ENCODE assay signal across 18 cellular contexts in genomic region chr16:86784267-86784626, GRCh38.
A peak's percentile ranks its signal among the peaks of the same experiment; 100 is the strongest.
DNase-seq lines count a peak whose midpoint lies in the region; ATAC-seq and TF ChIP-seq lines count a peak whose summit lies in the region.
"Had no signal": no experiment of that assay in that cellular context is flagged by ENCODE, and none has a peak within 500 bp of the region (broad histone marks: within the 10 kb centered on the region; RNA-seq: fewer than 3 reads in every experiment).

No MANE protein-coding gene starts in this region.

- H3K9me3 ChIP-seq in skeletal muscle satellite cell (replicated peaks; ENCODE audit: low read length) (no peaks in the 10 kb centered on the region), SJCRH30 (replicated peaks) (no peaks in the 10 kb centered on the region), right cardiac atrium (ENCODE audit: control insufficient read depth, low read length) (no peaks in the 10 kb centered on the region)

- no peaks in the 10 kb centered on the region for H3K36me3 Mint-ChIP-seq in nephron progenitor cell (ENCODE audit: low read depth)

- H3K27ac Mint-ChIP-seq in nephron progenitor cell = no peak overlapping the region

- no peak for ATAC-seq in right cardiac atrium
- ATAC-seq: K562 had no signal

- H3K4me1 ChIP-seq in skeletal muscle satellite cell (ENCODE audit: control insufficient read depth, insufficient read depth, low read length) (peaks cover 16% of the 10 kb centered on the region), SJCRH30 (no peaks in the 10 kb centered on the region; the same call in 1 of the 2 replicates), right cardiac atrium (ENCODE audit: control insufficient read depth, insufficient read depth, low read length) (no peaks in the 10 kb centered on the region)

- WGBS in right cardiac atrium = 85% methylated on average over 10 of the region's 10 CpGs

- H3K27me3 ChIP-seq in skeletal muscle satellite cell (ENCODE audit: control insufficient read depth, insufficient read depth, low read length) (no peaks in the 10 kb centered on the region), SJCRH30 (no peaks in the 10 kb centered on the region), right cardiac atrium (ENCODE audit: control insufficient read depth, insufficient read depth) (no peaks in the 10 kb centered on the region)

- H3K4me1 Mint-ChIP-seq in nephron progenitor cell = peaks cover 47% of the 10 kb centered on the region

- H3K4me3 ChIP-seq in skeletal muscle satellite cell (ENCODE audit: low read length) = no peak overlapping the region
- H3K4me3 ChIP-seq in SJCRH30 = no peak overlapping the region
- H3K4me3 ChIP-seq in right cardiac atrium (ENCODE audit: low read length) = no peak overlapping the region
- H3K4me3 ChIP-seq: K562 had no signal

- TF ChIP-seq CTCF in RWPE1 (conservative IDR thresholded peaks at IDR 0.05; ENCODE audit: low read depth) (no peak), nephron progenitor cell (IDR thresholded peaks at IDR 0.05) (no peak)

- peaks cover 29% of the 10 kb centered on the region for H3K27me3 Mint-ChIP-seq in nephron progenitor cell (ENCODE audit: low read depth, poor library complexity)

- peak overlapping the region; percentile 82 for H3K27ac ChIP-seq in RWPE1
- no peak overlapping the region for H3K27ac ChIP-seq in SJCRH30
- H3K27ac ChIP-seq in right cardiac atrium (ENCODE audit: low read length) = no peak overlapping the region
- H3K27ac ChIP-seq: C4-2B had no signal

- DNase-seq in EH (ENCODE audit: low read depth) (peak; percentile 36), RWPE1 (ENCODE audit: low spot score) (no peak), fibroblast of gingiva (ENCODE audit: low read depth) (peak; percentile 70), SJCRH30 (no peak), OCI-M2 (lab: John Stamatoyannopoulos, UW; ENCODE audit: unreplicated experiment) (no peak), nephron progenitor cell (no peak), right cardiac atrium (no peak)
- DNase-seq: AML-193; DND-41; GDM1; GOT3; MV-4-11; NCI-H1694 treated with DMSO at 0.1 percent for 48 hours; NK-92 treated with Interleukin-12 subunit alpha and Interleukin-12 subunit beta, amount 100 ng/mL, for 24 hours; RPMI8226 had no signal

- no peaks in the 10 kb centered on the region for H3K9me3 Mint-ChIP-seq in nephron progenitor cell

- H3K4me2 ChIP-seq in skeletal muscle satellite cell (ENCODE audit: low read length) = peak overlapping the region; percentile 21

- H3K4me3 Mint-ChIP-seq in nephron progenitor cell = no peak overlapping the region

- POLR2A ChIA-PET in RWPE1 (lab: Yijun Ruan, JAX; ENCODE audit: low non-redundant PET) = no interaction called here

- H3K36me3 ChIP-seq in skeletal muscle satellite cell (ENCODE audit: insufficient read depth, low read length) = no peaks in the 10 kb centered on the region
- H3K36me3 ChIP-seq in SJCRH30 = no peaks in the 10 kb centered on the region

- CTCF ChIA-PET in RWPE1 (lab: Yijun Ruan, JAX) = no interaction called here

- no peak overlapping the region for H3K9ac ChIP-seq in skeletal muscle satellite cell (ENCODE audit: low read depth, low read length)

- intact Hi-C loops in right cardiac atrium (cut with DNase I) = no loop called here

Comparison
In these comparisons a context has a peak if more than half of its experiments do, and no peak if none do; other contexts are left out.
1. DNase-seq: peak in EH (single experiment) and fibroblast of gingiva (single experiment); none in RWPE1 (single experiment), SJCRH30 (0 of 2), OCI-M2 (single experiment), nephron progenitor cell (single experiment) and right cardiac atrium (0 of 3).